Comparison of ENCODE assay signal across 2 cellular contexts in the genomic region with DNA sequence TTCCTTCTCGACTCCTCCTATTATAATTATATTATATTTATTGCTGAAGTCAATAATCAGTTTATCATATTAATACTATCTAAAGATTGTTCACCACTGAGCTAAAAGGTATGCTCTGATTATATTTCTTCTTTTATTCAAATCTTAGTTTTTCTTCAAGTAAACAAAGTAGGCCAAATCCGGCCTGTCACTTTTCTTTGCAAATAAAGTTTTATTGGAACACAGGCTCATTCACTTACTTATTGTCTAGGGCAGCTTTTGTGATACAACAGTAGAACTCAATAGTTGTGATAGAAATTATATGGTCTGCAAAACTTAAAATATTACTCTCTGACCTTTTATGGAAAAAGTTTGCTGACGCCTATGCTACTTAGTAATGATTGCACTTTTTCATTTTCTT.
TF ChIP-seq lines count a peak whose summit lies in the region.

No MANE protein-coding gene starts in this region.

TF ChIP-seq in GM12878, 131 proteins besides CTCF, POLR2A, EP300 and RAD21:
- peak; percentile 67; the same call in 1 of the 2 replicates for TF ChIP-seq ZBTB40 (IDR thresholded peaks at IDR 0.05; ENCODE audit: borderline replicate concordance)
- no peak for TF ChIP-seq DPF2 (IDR thresholded peaks at IDR 0.05)

TF ChIP-seq in K562, 482 proteins besides CTCF, POLR2A, EP300 and RAD21 (continued from another document):
- TF ChIP-seq RHOXF2B (CRISPR knock-in tag; conservative IDR thresholded peaks at IDR 0.05), result no peak
- no peak for TF ChIP-seq NR2F6 (CRISPR knock-in tag; IDR thresholded peaks at IDR 0.05)
- no peak for TF ChIP-seq ZNF253 (CRISPR knock-in tag; conservative IDR thresholded peaks at IDR 0.05)
- TF ChIP-seq SUPT5H (IDR thresholded peaks at IDR 0.05), result no peak
- peak; percentile 68 for TF ChIP-seq ZBTB40 (IDR thresholded peaks at IDR 0.05)
- TF ChIP-seq ZBTB40 (CRISPR knock-in tag; IDR thresholded peaks at IDR 0.05), result no peak
